13 cellular contexts compared by ENCODE assay signal in the genomic region with DNA sequence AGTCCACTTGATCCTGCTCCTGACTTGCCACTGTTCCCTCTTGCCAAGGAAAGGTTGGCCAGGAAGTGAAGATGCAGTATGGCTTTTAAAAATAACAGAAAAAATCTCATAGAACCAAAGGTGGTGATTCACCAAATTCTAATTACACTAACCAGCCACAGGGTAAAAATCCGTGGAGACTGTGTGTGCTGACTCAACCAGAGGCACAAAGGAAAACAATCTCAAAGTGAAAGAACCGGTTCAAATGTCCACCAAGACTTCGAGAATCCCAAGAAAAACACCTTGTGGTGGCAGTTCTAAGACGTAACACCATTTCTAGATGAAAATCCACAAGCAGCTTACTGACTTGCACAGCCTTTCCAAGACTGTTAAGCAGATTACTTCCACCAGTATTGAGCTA.
DNase-seq lines count a peak whose midpoint lies in the region; ATAC-seq, FAIRE-seq and TF ChIP-seq lines count a peak whose summit lies in the region.
"Had no signal": no experiment of that assay in that cellular context is flagged by ENCODE, and none has a peak within 500 bp of the region (broad histone marks: within the 10 kb centered on the region; RNA-seq: fewer than 3 reads in every experiment).

No MANE protein-coding gene starts in this region.

- H3K4me3 ChIP-seq in AG04450 (ENCODE audit: low read depth, low read length) = peak overlapping the region; percentile 46
- H3K4me3 ChIP-seq in coronary artery = no peak overlapping the region
- H3K4me3 ChIP-seq: BLaER1, body of pancreas, suprapubic skin had no signal

- TF ChIP-seq CTCF in AG04450 (IDR thresholded peaks at IDR 0.05; ENCODE audit: low read depth, low read length) = no peak
- no peak for TF ChIP-seq CTCF in coronary artery (IDR thresholded peaks at IDR 0.05)

- POLR2A ChIA-PET in AG04450 (lab: Yijun Ruan, JAX) = no interaction called here

- ATAC-seq in left ventricle myocardium superior (no peak), HG02763 (IDR thresholded peaks at IDR 0.05; ENCODE audit: unreplicated experiment) (no peak)
- ATAC-seq: body of pancreas had no signal

- no peaks in the 10 kb centered on the region for H3K9me3 ChIP-seq in AG04450 (ENCODE audit: control insufficient read depth, insufficient read depth, low read length)
- H3K9me3 ChIP-seq: BLaER1, body of pancreas, suprapubic skin had no signal

- CTCF ChIA-PET in AG04450 (lab: Charles Lee) = no interaction called here

- no peaks in the 10 kb centered on the region for H3K27me3 ChIP-seq in AG04450 (ENCODE audit: control insufficient read depth, insufficient read depth, low read length)
- H3K27me3 ChIP-seq: BLaER1, body of pancreas, suprapubic skin had no signal

- intact Hi-C loops in left ventricle myocardium superior (cut with micrococcal nuclease) = no loop called here

- H3K27ac ChIP-seq in AG04450 (ENCODE audit: low read depth, low read length) = peak overlapping the region; percentile 72
- no peak overlapping the region for H3K27ac ChIP-seq in coronary artery
- H3K27ac ChIP-seq: BLaER1, body of pancreas, suprapubic skin, VCaP had no signal

- FAIRE-seq in HTR-8/SVneo (lab: Jason Lieb, UNC) = no peak

- DNase-seq in AG04450 (ENCODE audit: low read depth, low spot score) = peak; percentile 36
- peak; percentile 5 for DNase-seq in HTR-8/SVneo (ENCODE audit: insufficient read length, low spot score)
- peak; percentile 92 for DNase-seq in astrocyte of the hippocampus (ENCODE audit: low read depth, low spot score)
- peak; percentile 89 for DNase-seq in iris pigment epithelial cell (ENCODE audit: low read depth)
- no peak for DNase-seq in left ventricle myocardium superior
- DNase-seq in GDM1 (lab: John Stamatoyannopoulos, UW) = no peak
- no peak for DNase-seq in coronary artery (ENCODE audit: low spot score)
- DNase-seq: body of pancreas, posterior cingulate gyrus had no signal

Comparison
In these comparisons a context has a peak if more than half of its experiments do, and no peak if none do; other contexts are left out.
1. DNase-seq: peak in AG04450 (single experiment), HTR-8/SVneo (single experiment), astrocyte of the hippocampus (single experiment) and iris pigment epithelial cell (single experiment); none in left ventricle myocardium superior (single experiment), GDM1 (single experiment) and coronary artery (single experiment).